ENCODE assay signal across 13 cellular contexts in genomic region chr18:74251297-74252031, GRCh38. TPM values are rescaled to one million over a fixed set of nuclear protein-coding genes. Genes with fewer than 3 reads are reported as not detected.
DNase-seq lines count a peak whose midpoint lies in the region; ATAC-seq and TF ChIP-seq lines count a peak whose summit lies in the region.
"Had no signal": no experiment of that assay in that cellular context is flagged by ENCODE, and none has a peak within 500 bp of the region (broad histone marks: within the 10 kb centered on the region; RNA-seq: fewer than 3 reads in every experiment).

No MANE protein-coding gene starts in this region.

- no peaks in the 10 kb centered on the region for H3K27me3 Mint-ChIP-seq in MCF 10A (ENCODE audit: insufficient read depth, unreplicated experiment)
- H3K27me3 Mint-ChIP-seq: activated B cell treated with CpG ODN at 0.5 μM for 24 hours; CD4-positive, CD25-positive, alpha-beta regulatory T cell had no signal

- peak overlapping the region; percentile 1 for H3K27ac Mint-ChIP-seq in MCF 10A (ENCODE audit: low read depth, unreplicated experiment)
- H3K27ac Mint-ChIP-seq: activated B cell treated with CpG ODN at 0.5 μM for 24 hours had no signal

- DNase-seq in MCF 10A (ENCODE audit: unreplicated experiment) (peak; percentile 58), breast epithelium (ENCODE audit: low spot score in 2 of 2) (no peak), adrenal gland (peak in 4 of 7 donors; percentile 40 to 70 (median 62)), left lung (no peak), aorta (no peak), pons (ENCODE audit: low spot score) (no peak), DMS153 (lab: John Stamatoyannopoulos, UW) (no peak), NCI-H345 treated with DMSO at 0.1 percent for 48 hours (lab: John Stamatoyannopoulos, UW; ENCODE audit: unreplicated experiment) (no peak)
- DNase-seq: activated B cell treated with CpG ODN at 0.5 μM for 24 hours; CD4-positive, CD25-positive, alpha-beta regulatory T cell; effector CD8-positive, alpha-beta T cell; NCI-H1105 treated with DMSO at 0.1 percent for 48 hours had no signal

- 34 to 45% (median 39%) methylated on average over 4 of the region's 4 CpGs for WGBS in adrenal gland, 4 donors
- 42 to 44% methylated on average over 4 of the region's 4 CpGs for WGBS in aorta, 2 donors

- TF ChIP-seq CTCF in MCF 10A (IDR thresholded peaks at IDR 0.05; ENCODE audit: unreplicated experiment) (no peak), breast epithelium (IDR thresholded peaks at IDR 0.05) (no peak), adrenal gland (IDR thresholded peaks at IDR 0.05) (no peak), left lung (IDR thresholded peaks at IDR 0.05) (no peak)

- H3K36me3 ChIP-seq in breast epithelium: no peaks in the 10 kb centered on the region
- no peaks in the 10 kb centered on the region for H3K36me3 ChIP-seq in adrenal gland (replicated peaks in 1 of 2)
- H3K36me3 ChIP-seq in left lung: peaks cover 0 to 11% of the 10 kb centered on the region in 2 donors
- peaks cover 0 to 3% of the 10 kb centered on the region in 2 donors for H3K36me3 ChIP-seq in aorta (ENCODE audit: control insufficient read depth in 1 of 2, insufficient read depth in 2 of 2, low read length in 1 of 2)

- H3K36me3 Mint-ChIP-seq in MCF 10A (ENCODE audit: insufficient read depth, unreplicated experiment): no peaks in the 10 kb centered on the region

- H3K9me3 ChIP-seq in breast epithelium (no peaks in the 10 kb centered on the region), adrenal gland (replicated peaks in 1 of 3) (no peaks in the 10 kb centered on the region), left lung (no peaks in the 10 kb centered on the region), aorta (ENCODE audit: control insufficient read depth, low read length) (no peaks in the 10 kb centered on the region)

- H3K4me3 Mint-ChIP-seq in MCF 10A (ENCODE audit: unreplicated experiment): no peak overlapping the region
- H3K4me3 Mint-ChIP-seq: activated B cell treated with CpG ODN at 0.5 μM for 24 hours; CD4-positive, CD25-positive, alpha-beta regulatory T cell had no signal

- TF ChIP-seq POLR2A in breast epithelium (IDR thresholded peaks at IDR 0.05) (no peak), adrenal gland (IDR thresholded peaks at IDR 0.05) (no peak)

- H3K4me3 ChIP-seq in breast epithelium (no peak overlapping the region), adrenal gland (no peak overlapping the region), left lung (no peak overlapping the region), aorta (ENCODE audit: low read length in 2 of 2) (no peak overlapping the region)
- H3K4me3 ChIP-seq: skin epidermis had no signal

- H3K4me1 ChIP-seq in breast epithelium: no peaks in the 10 kb centered on the region
- peaks cover 10 to 34% of the 10 kb centered on the region in 2 donors for H3K4me1 ChIP-seq in adrenal gland (replicated peaks in 1 of 2)
- H3K4me1 ChIP-seq in left lung: peaks cover 24 to 61% of the 10 kb centered on the region in 2 donors
- no peaks in the 10 kb centered on the region for H3K4me1 ChIP-seq in aorta (ENCODE audit: control insufficient read depth in 1 of 2, insufficient read depth in 2 of 2, low read length in 2 of 2)

- H3K27ac ChIP-seq in breast epithelium (peak overlapping the region in 1 of 2 donors; percentile 34), adrenal gland (peak overlapping the region in 3 of 5 donors; percentile 27 to 72 (median 55)), left lung (peak overlapping the region; percentile 39 to 66), aorta (ENCODE audit: low read depth in 1 of 2, low read length in 2 of 2) (no peak overlapping the region)

- no TSS peak for BruUV-seq in MCF 10A (replicated peaks; lab: Mats Ljungman, UMichigan)

- no peaks in the 10 kb centered on the region for H3K9me3 Mint-ChIP-seq in MCF 10A (ENCODE audit: unreplicated experiment)
- H3K9me3 Mint-ChIP-seq: activated B cell treated with CpG ODN at 0.5 μM for 24 hours; CD4-positive, CD25-positive, alpha-beta regulatory T cell had no signal

- intact Hi-C loops in MCF 10A (cut with micrococcal nuclease): no loop called here
- intact Hi-C loops in breast epithelium (cut with DNase I; ENCODE audit: low total_unique reads): no loop called here
- intact Hi-C loops in adrenal gland (cut with DNase I): no loop called here
- intact Hi-C loops in left lung (cut with DNase I): no loop called here
- intact Hi-C loops in aorta (cut with DNase I): no loop called here

- ATAC-seq in left lung: peak; percentile 11
- peak; percentile 39 for ATAC-seq in aorta (ENCODE audit: low FRiP score)

- CTCF ChIA-PET in MCF 10A (lab: Yijun Ruan, JAX): interaction anchor here (0.7 to 1.1 kb wide), 3 partner anchors 10 to 1337 kb away, joined by 3 to 4 read pairs (median 4); no protein-coding TSS in a partner anchor

- POLR2A ChIA-PET in MCF 10A (lab: Yijun Ruan, JAX): interaction anchor here (0.7 to 1.7 kb wide), 6 partner anchors 9 to 995 kb away, joined by 3 to 5 read pairs (median 3); partner anchors contain the start of gene CNDP2

- H3K27me3 ChIP-seq in breast epithelium (no peaks in the 10 kb centered on the region), adrenal gland (no peaks in the 10 kb centered on the region), left lung (no peaks in the 10 kb centered on the region), aorta (ENCODE audit: control insufficient read depth in 1 of 2, insufficient read depth in 2 of 2, low read length in 1 of 2) (no peaks in the 10 kb centered on the region)

- peaks cover 30% of the 10 kb centered on the region for H3K4me1 Mint-ChIP-seq in MCF 10A (ENCODE audit: insufficient read depth, unreplicated experiment)

RNA-seq across cellular contexts. Expression of gene CYB5A, which starts 40.3 kb away (rescaled TPM):
- 19.4 and 27.5 TPM in 2 replicates for total RNA-seq in MCF 10A (2022)
- total RNA-seq in breast epithelium: 100 to 1,000 TPM; 185 to 646 (median 300) TPM
- total RNA-seq in adrenal gland: 100 to 1,000 TPM in 5 of 8 donors, 10 to 100 TPM in 3; 70.8 to 193 (median 130) TPM
- 100 to 1,000 TPM in 1 of 3 donors, 10 to 100 TPM in 2; 62.0 to 207 (median 84.4) TPM for polyA plus RNA-seq in adrenal gland
- 100 to 1,000 TPM; 347 to 508 TPM for total RNA-seq in left lung
- 10 to 100 TPM; 33.2 to 41.6 TPM for total RNA-seq in aorta
- 100 to 1,000 TPM in 1 of 2 donors, 10 to 100 TPM in 1; 92.8 to 276 TPM for polyA plus RNA-seq in aorta

Comparison
In these comparisons a context has a peak if more than half of its experiments do, and no peak if none do; other contexts are left out.
1. DNase-seq: peak in MCF 10A (single experiment) and adrenal gland (4 of 7); none in breast epithelium (0 of 2), left lung (0 of 2), aorta (0 of 2), pons (single experiment), DMS153 (single experiment) and NCI-H345 treated with DMSO at 0.1 percent for 48 hours (single experiment).
2. H3K27ac ChIP-seq: peak in adrenal gland (3 of 5) and left lung (2 of 2); none in aorta (0 of 2).